ENCODE assay signal across 10 cellular contexts in the genomic region with DNA sequence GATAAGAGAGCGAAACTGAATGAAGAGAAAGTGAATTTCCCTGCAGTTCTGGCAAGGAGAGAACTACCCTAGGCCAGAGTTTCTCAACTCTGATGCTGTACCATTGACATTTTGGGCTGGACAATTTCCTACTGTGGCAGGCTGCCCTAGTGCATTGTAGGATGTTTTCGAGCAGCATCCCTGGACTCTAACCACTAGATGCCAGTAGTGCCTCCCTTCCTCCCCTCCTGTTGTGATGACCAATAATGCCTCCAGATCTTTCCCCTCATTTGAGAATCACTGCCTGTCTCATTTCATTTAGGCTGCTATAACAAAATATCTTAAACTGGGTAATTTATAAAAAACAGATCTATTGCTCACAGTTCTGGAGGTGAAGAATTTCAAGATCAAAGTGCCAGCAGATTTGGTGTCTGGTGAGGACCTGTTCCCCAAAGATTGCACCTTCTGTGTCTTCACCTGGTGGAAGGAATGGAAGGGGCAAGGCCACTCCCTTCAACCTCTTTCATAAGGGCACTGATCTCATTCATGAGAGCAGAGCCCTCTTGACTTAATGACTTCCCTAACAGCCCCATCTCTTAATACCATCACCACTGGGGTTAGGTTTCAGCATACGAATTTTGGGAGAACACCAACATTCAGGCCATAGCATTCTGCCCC.
DNase-seq lines count a peak whose midpoint lies in the region; ATAC-seq and TF ChIP-seq lines count a peak whose summit lies in the region.
"Had no signal": no experiment of that assay in that cellular context is flagged by ENCODE, and none has a peak within 500 bp of the region (broad histone marks: within the 10 kb centered on the region; RNA-seq: fewer than 3 reads in every experiment).

No MANE protein-coding gene starts in this region.

- peaks cover 0 to 15% (median 3%) of the 10 kb centered on the region in 9 donors for H3K9me3 Mint-ChIP-seq in naive thymus-derived CD8-positive, alpha-beta T cell

- H3K4me3 ChIP-seq in BE2C (ENCODE audit: low read depth, low read length): no peak overlapping the region
- H3K4me3 ChIP-seq: mucosa of descending colon had no signal

- no peaks in the 10 kb centered on the region for H3K4me1 Mint-ChIP-seq in naive thymus-derived CD8-positive, alpha-beta T cell

- H3K27me3 ChIP-seq in BE2C: no peaks in the 10 kb centered on the region

- no peak overlapping the region for H3K27ac Mint-ChIP-seq in naive thymus-derived CD8-positive, alpha-beta T cell

- no peaks in the 10 kb centered on the region for H3K4me1 ChIP-seq in BE2C

- H3K27me3 Mint-ChIP-seq in naive thymus-derived CD8-positive, alpha-beta T cell: peaks cover 0 to 5% (median 0%) of the 10 kb centered on the region in 5 donors

- no peaks in the 10 kb centered on the region for H3K36me3 ChIP-seq in BE2C

- H3K4me3 Mint-ChIP-seq in naive thymus-derived CD8-positive, alpha-beta T cell: no peak overlapping the region

- POLR2A ChIA-PET in naive thymus-derived CD8-positive, alpha-beta T cell (lab: Charles Lee): no interaction called here

- no peaks in the 10 kb centered on the region; the same call in 1 of the 2 replicates for H3K9me3 ChIP-seq in BE2C

- peak; percentile 89 for TF ChIP-seq CTCF in BE2C (IDR thresholded peaks at IDR 0.05; ENCODE audit: low read depth, low read length)

- no peaks in the 10 kb centered on the region for H3K36me3 Mint-ChIP-seq in naive thymus-derived CD8-positive, alpha-beta T cell

- DNase-seq in BE2C (peak; percentile 60), HS-27A (ENCODE audit: low read depth) (peak; percentile 9), UCSD-AML1 (lab: John Stamatoyannopoulos, UW; ENCODE audit: unreplicated experiment) (peak; percentile 17), islet precursor cell (peak; percentile 58), NOMO-1 treated with dmso at 0.1 percent for 144 hours (lab: John Stamatoyannopoulos, UW; ENCODE audit: unreplicated experiment) (no peak), superior temporal gyrus (ENCODE audit: extremely low spot score) (no peak)
- no peak for DNase-seq in activated CD4-positive, alpha-beta T cell treated with anti-CD3 and anti-CD28 coated beads for 48 hours
- no peak for DNase-seq in naive thymus-derived CD8-positive, alpha-beta T cell
- DNase-seq: mucosa of descending colon; stimulated activated CD4-positive, alpha-beta T cell treated with anti-CD3 and anti-CD28 coated beads, Interleukin-4, amount 100 ng/mL, for 24 hours had no signal

- no peak for ATAC-seq in naive thymus-derived CD8-positive, alpha-beta T cell
- ATAC-seq: mucosa of descending colon had no signal

Comparison
In these comparisons a context has a peak if more than half of its experiments do, and no peak if none do; other contexts are left out.
1. DNase-seq: peak in BE2C (single experiment), HS-27A (single experiment), UCSD-AML1 (single experiment) and islet precursor cell (single experiment); none in NOMO-1 treated with dmso at 0.1 percent for 144 hours (single experiment), superior temporal gyrus (single experiment), activated CD4-positive, alpha-beta T cell treated with anti-CD3 and anti-CD28 coated beads for 48 hours (single experiment) and naive thymus-derived CD8-positive, alpha-beta T cell (0 of 10).